ENCODE assay signal across 22 cellular contexts in genomic region chr10:100962346-100963080, GRCh38. TPM values are rescaled to one million over a fixed set of nuclear protein-coding genes. Genes with fewer than 3 reads are reported as not detected.
DNase-seq lines count a peak whose midpoint lies in the region; FAIRE-seq and TF ChIP-seq lines count a peak whose summit lies in the region.
"Had no signal": no experiment of that assay in that cellular context is flagged by ENCODE, and none has a peak within 500 bp of the region (broad histone marks: within the 10 kb centered on the region; RNA-seq: fewer than 3 reads in every experiment).

No MANE protein-coding gene starts in this region.

- WGBS in hepatocyte (ENCODE audit: low lambda C conversion rate, missing lambda C conversion rate): 78% methylated on average over 4 of the region's 4 CpGs
- WGBS in thyroid gland, 2 donors: 40 to 48% methylated on average over 4 of the region's 4 CpGs

- peaks cover 12 to 48% (median 29%) of the 10 kb centered on the region in 3 donors for H3K36me3 Mint-ChIP-seq in immature natural killer cell

- H3K36me3 ChIP-seq in hepatocyte (replicated peaks; ENCODE audit: insufficient read depth, low read depth) (no peaks in the 10 kb centered on the region), thyroid gland (peaks cover 0 to 6% of the 10 kb centered on the region in 2 donors)

- no peaks in the 10 kb centered on the region for H4K20me1 ChIP-seq in hepatocyte (ENCODE audit: insufficient read depth, poor library complexity, severe bottlenecking)
- H4K20me1 ChIP-seq: BLaER1 had no signal

- H3K27me3 ChIP-seq in hepatocyte (no peaks in the 10 kb centered on the region), thyroid gland (no peaks in the 10 kb centered on the region)
- H3K27me3 ChIP-seq: BLaER1 had no signal

- H3K27me3 Mint-ChIP-seq in immature natural killer cell (ENCODE audit: low read depth in 3 of 3): no peaks in the 10 kb centered on the region
- H3K27me3 Mint-ChIP-seq: CD4-positive, alpha-beta memory T cell had no signal

- no peaks in the 10 kb centered on the region for H3K4me1 Mint-ChIP-seq in immature natural killer cell
- H3K4me1 Mint-ChIP-seq: CD4-positive, alpha-beta memory T cell had no signal

- FAIRE-seq in GM19239 (lab: Jason Lieb, UNC) (peak; percentile 59), RCC 7860 (lab: Jason Lieb, UNC) (no peak)
- FAIRE-seq: GM12878 had no signal

- TF ChIP-seq POLR2A in thyroid gland (IDR thresholded peaks at IDR 0.05): no peak

- H3K27ac Mint-ChIP-seq in immature natural killer cell: peak overlapping the region in 1 of 6 donors; percentile 19
- H3K27ac Mint-ChIP-seq: CD4-positive, alpha-beta memory T cell; HFFc6 had no signal

- intact Hi-C loops in thyroid gland (cut with DNase I): no loop called here

- H3K4me1 ChIP-seq in hepatocyte (ENCODE audit: insufficient read depth): peaks cover 6% of the 10 kb centered on the region
- peaks cover 11 to 21% of the 10 kb centered on the region in 2 donors for H3K4me1 ChIP-seq in thyroid gland
- H3K4me1 ChIP-seq: BLaER1, HAP-1 had no signal

- H3K9me2 ChIP-seq in hepatocyte (replicated peaks; ENCODE audit: insufficient read depth): no peaks in the 10 kb centered on the region

- H3K27ac ChIP-seq in VCaP: peak overlapping the region; percentile 3; the same call in 1 of the 2 replicates
- H3K27ac ChIP-seq in hepatocyte: peak overlapping the region; percentile 62
- H3K27ac ChIP-seq in thyroid gland: peak overlapping the region; percentile 42 to 75 (median 55)
- H3K27ac ChIP-seq: BLaER1, GM23248, HL-60 had no signal

- no peak overlapping the region for H3K4me3 Mint-ChIP-seq in immature natural killer cell
- H3K4me3 Mint-ChIP-seq: CD14-positive monocyte; CD4-positive, alpha-beta memory T cell; HFFc6 had no signal

- no peaks in the 10 kb centered on the region for H3K9me3 Mint-ChIP-seq in immature natural killer cell
- H3K9me3 Mint-ChIP-seq: CD14-positive monocyte; CD4-positive, alpha-beta memory T cell; HFFc6 had no signal

- no peak overlapping the region for H2AFZ ChIP-seq in hepatocyte
- H2AFZ ChIP-seq: GM23248 had no signal

- no peaks in the 10 kb centered on the region for H3K9me3 ChIP-seq in hepatocyte (ENCODE audit: low read depth)
- no peaks in the 10 kb centered on the region for H3K9me3 ChIP-seq in thyroid gland
- H3K9me3 ChIP-seq: BLaER1, HAP-1 had no signal

- no peak for TF ChIP-seq CTCF in VCaP (conservative IDR thresholded peaks at IDR 0.05)
- TF ChIP-seq CTCF in hepatocyte (IDR thresholded peaks at IDR 0.05; ENCODE audit: poor library complexity): no peak
- no peak for TF ChIP-seq CTCF in thyroid gland (IDR thresholded peaks at IDR 0.05)

- no peak overlapping the region for H3K4me2 ChIP-seq in hepatocyte
- H3K4me2 ChIP-seq: BLaER1 had no signal

- no peak for DNase-seq in GM19239 (ENCODE audit: insufficient read length, low spot score)
- no peak for DNase-seq in hepatocyte (ENCODE audit: low spot score)
- DNase-seq in thyroid gland: peak; percentile 72 to 73
- DNase-seq in NCI-H187 treated with DMSO at 0.1 percent for 48 hours (lab: John Stamatoyannopoulos, UW): no peak
- DNase-seq in RCC 7860 (ENCODE audit: low spot score): no peak
- DNase-seq in immature natural killer cell: no peak
- DNase-seq: 8988T; Calu3; CD4-positive, alpha-beta memory T cell; DMS 273 treated with DMSO at 0.1 percent for 48 hours; DMS53; DND-41; EL; GM23248; HFFc6; IMR-90 had no signal

- H3K4me3 ChIP-seq in hepatocyte: no peak overlapping the region
- no peak overlapping the region for H3K4me3 ChIP-seq in thyroid gland (replicated peaks in 1 of 3)
- H3K4me3 ChIP-seq: BLaER1, GM12878, GM23248, HAP-1 had no signal

- H3K79me2 ChIP-seq in hepatocyte: no peaks in the 10 kb centered on the region

RNA-seq across cellular contexts. Expression of gene SEMA4G, which starts 6.8 kb away (rescaled TPM):
- total RNA-seq in hepatocyte (48.6 and 54.8 TPM in 2 replicates), thyroid gland (10 to 100 TPM in 1 of 4 donors, 1 to 10 TPM in 3; 8.7 to 13.3 (median 9.8) TPM)
- polyA plus RNA-seq in hepatocyte (28.6 and 38.9 TPM in 2 replicates), immature natural killer cell (under 1 TPM in 1 of 3 donors, not detected in 2; 0.35 TPM)
- polyA plus RNA-seq: CD14-positive monocyte had no signal

RNA-seq across cellular contexts. Expression of gene MRPL43, which starts 24.8 kb away (rescaled TPM):
- 60.1 and 65.9 TPM in 2 replicates for total RNA-seq in hepatocyte
- polyA plus RNA-seq in hepatocyte: 111 and 112 TPM in 2 replicates
- 100 to 1,000 TPM in 3 of 4 donors, 10 to 100 TPM in 1; 86.1 to 178 (median 145) TPM for total RNA-seq in thyroid gland
- 100 to 1,000 TPM; 117 to 163 (median 129) TPM for polyA plus RNA-seq in immature natural killer cell

RNA-seq across cellular contexts. Expression of gene TWNK, which starts 24.8 kb away (rescaled TPM):
- total RNA-seq in hepatocyte (3.2 and 5.0 TPM in 2 replicates), thyroid gland (1 to 10 TPM; 5.5 to 7.7 (median 6.8) TPM)
- polyA plus RNA-seq in hepatocyte (4.0 and 5.1 TPM in 2 replicates), immature natural killer cell (1 to 10 TPM in 1 of 3 donors, under 1 TPM in 1, not detected in 1; 0.76 to 5.7 TPM)

RNA-seq across cellular contexts. Expression of gene LZTS2, which starts 37.1 kb away (rescaled TPM):
- total RNA-seq in hepatocyte: 62.9 and 73.6 TPM in 2 replicates
- 88.5 and 90.7 TPM in 2 replicates for polyA plus RNA-seq in hepatocyte
- 100 to 1,000 TPM in 1 of 4 donors, 10 to 100 TPM in 3; 75.4 to 107 (median 88.1) TPM for total RNA-seq in thyroid gland
- polyA plus RNA-seq in immature natural killer cell: 10 to 100 TPM in 1 of 3 donors, 1 to 10 TPM in 2; 5.8 to 13.1 (median 7.1) TPM

RNA-seq across cellular contexts. Expression of gene SLF2, which starts 49.8 kb away (rescaled TPM):
- total RNA-seq in hepatocyte: 23.5 and 28.9 TPM in 2 replicates
- 11.7 and 20.1 TPM in 2 replicates for polyA plus RNA-seq in hepatocyte
- total RNA-seq in thyroid gland: 10 to 100 TPM; 34.1 to 47.9 (median 40.4) TPM
- 10 to 100 TPM in 1 of 3 donors, 1 to 10 TPM in 2; 6.1 to 21.3 (median 8.9) TPM for polyA plus RNA-seq in immature natural killer cell

Comparison
In these comparisons a context has a peak if more than half of its experiments do, and no peak if none do; other contexts are left out.
1. DNase-seq: peak in thyroid gland (2 of 2); none in GM19239 (single experiment), hepatocyte (single experiment), NCI-H187 treated with DMSO at 0.1 percent for 48 hours (single experiment), RCC 7860 (single experiment) and immature natural killer cell (0 of 3).
2. H3K27ac ChIP-seq: peak in every context shown above with its lines; median percentile 62 in hepatocyte; 55 in thyroid gland; 3 in VCaP.